Comparison of ENCODE assay signal across 9 cellular contexts in genomic region chr4:48173055-48173991, GRCh38. TPM values are rescaled to one million over a fixed set of nuclear protein-coding genes. Genes with fewer than 3 reads are reported as not detected.
DNase-seq lines count a peak whose midpoint lies in the region; ATAC-seq, FAIRE-seq and TF ChIP-seq lines count a peak whose summit lies in the region.
"Had no signal": no experiment of that assay in that cellular context is flagged by ENCODE, and none has a peak within 500 bp of the region (broad histone marks: within the 10 kb centered on the region; RNA-seq: fewer than 3 reads in every experiment).

No MANE protein-coding gene starts in this region.

- H3K27me3 ChIP-seq in esophagus muscularis mucosa (no peaks in the 10 kb centered on the region), stomach (no peaks in the 10 kb centered on the region)
- H3K27me3 ChIP-seq in CD4-positive, alpha-beta memory T cell (ENCODE audit: insufficient read depth, low read length), result no peaks in the 10 kb centered on the region

- intact Hi-C loops in esophagus muscularis mucosa (cut with DNase I), result no loop called here
- intact Hi-C loops in stomach (cut with DNase I; ENCODE audit: low total_unique reads), result no loop called here
- intact Hi-C loops in CD4-positive, alpha-beta memory T cell (cut with micrococcal nuclease), result no loop called here

- TF ChIP-seq EP300 in esophagus muscularis mucosa (IDR thresholded peaks at IDR 0.05) (no peak), stomach (IDR thresholded peaks at IDR 0.05) (no peak)

- H3K9me3 ChIP-seq in esophagus muscularis mucosa (no peaks in the 10 kb centered on the region), stomach (no peaks in the 10 kb centered on the region)
- no peaks in the 10 kb centered on the region for H3K9me3 ChIP-seq in CD4-positive, alpha-beta memory T cell (ENCODE audit: control insufficient read depth in 1 of 2, low read length in 2 of 2)

- FAIRE-seq in GM12892 (lab: Jason Lieb, UNC), result peak; percentile 92

- DNase-seq in GM12892 (ENCODE audit: insufficient read length) (no peak), HCEC 1CT (peak; percentile 75), MV-4-11 (lab: John Stamatoyannopoulos, UW) (peak; percentile 70), esophagus muscularis mucosa (ENCODE audit: extremely low spot score) (no peak), stomach (no peak), T-cell (no peak)
- DNase-seq in CD4-positive, alpha-beta memory T cell, result no peak

- H3K27me3 Mint-ChIP-seq in stimulated activated naive CD8-positive, alpha-beta T cell treated with anti-CD3 and anti-CD28 coated beads, Interleukin-15, Interleukin-2, amounts not matched to agents 100 ng/mL and 50 ng/mL, for 24 hours, result no peaks in the 10 kb centered on the region
- no peaks in the 10 kb centered on the region for H3K27me3 Mint-ChIP-seq in CD4-positive, alpha-beta memory T cell
- H3K27me3 Mint-ChIP-seq in T-cell, result no peaks in the 10 kb centered on the region

- 75% methylated on average over 6 of the region's 6 CpGs for WGBS in esophagus muscularis mucosa
- WGBS in stomach, 5 donors, result 77 to 80% (median 78%) methylated on average over 6 of the region's 6 CpGs

- no peaks in the 10 kb centered on the region for H3K36me3 ChIP-seq in esophagus muscularis mucosa
- H3K36me3 ChIP-seq in stomach, result no peaks in the 10 kb centered on the region
- no peaks in the 10 kb centered on the region for H3K36me3 ChIP-seq in CD4-positive, alpha-beta memory T cell (ENCODE audit: insufficient read depth, low read length)

- peaks cover 9% of the 10 kb centered on the region for H3K9me3 Mint-ChIP-seq in stimulated activated naive CD8-positive, alpha-beta T cell treated with anti-CD3 and anti-CD28 coated beads, Interleukin-15, Interleukin-2, amounts not matched to agents 100 ng/mL and 50 ng/mL, for 24 hours
- peaks cover 0 to 7% (median 1%) of the 10 kb centered on the region in 8 donors for H3K9me3 Mint-ChIP-seq in CD4-positive, alpha-beta memory T cell
- H3K9me3 Mint-ChIP-seq in T-cell, result peaks cover 4 to 10% (median 5%) of the 10 kb centered on the region in 3 donors
- H3K9me3 Mint-ChIP-seq: T-helper 1 cell treated with Interleukin-12 subunit alpha and Interleukin-12 subunit beta and Interleukin-4 antibody, amounts not matched to agents 30 μg/mL and 1 μg/mL, for 36 hours had no signal

- POLR2A ChIA-PET in CD4-positive, alpha-beta memory T cell (lab: Charles Lee; ENCODE audit: partially characterized antibody), result no interaction called here
- POLR2A ChIA-PET in T-cell (lab: Charles Lee), result interaction anchor here in 1 of 2 donors (0.6 kb wide), 1 partner anchor 742 kb away, joined by 3 read pairs; no protein-coding TSS in a partner anchor

- H3K27ac Mint-ChIP-seq in stimulated activated naive CD8-positive, alpha-beta T cell treated with anti-CD3 and anti-CD28 coated beads, Interleukin-15, Interleukin-2, amounts not matched to agents 100 ng/mL and 50 ng/mL, for 24 hours, result peak overlapping the region; percentile 54
- H3K27ac Mint-ChIP-seq in CD4-positive, alpha-beta memory T cell, result peak overlapping the region in 2 of 7 donors; percentile 18 to 22
- H3K27ac Mint-ChIP-seq in T-cell, result no peak overlapping the region
- H3K27ac Mint-ChIP-seq: T-helper 1 cell treated with Interleukin-12 subunit alpha and Interleukin-12 subunit beta and Interleukin-4 antibody, amounts not matched to agents 30 μg/mL and 1 μg/mL, for 36 hours had no signal

- peaks cover 11% of the 10 kb centered on the region for H3K36me3 Mint-ChIP-seq in stimulated activated naive CD8-positive, alpha-beta T cell treated with anti-CD3 and anti-CD28 coated beads, Interleukin-15, Interleukin-2, amounts not matched to agents 100 ng/mL and 50 ng/mL, for 24 hours (ENCODE audit: low read depth)
- H3K36me3 Mint-ChIP-seq in CD4-positive, alpha-beta memory T cell, result peaks cover 0 to 4% of the 10 kb centered on the region in 2 donors
- peaks cover 20% of the 10 kb centered on the region for H3K36me3 Mint-ChIP-seq in T-cell

- TF ChIP-seq CTCF in esophagus muscularis mucosa (IDR thresholded peaks at IDR 0.05) (no peak), stomach (IDR thresholded peaks at IDR 0.05) (no peak)

- peak overlapping the region; percentile 4 for H3K4me3 Mint-ChIP-seq in stimulated activated naive CD8-positive, alpha-beta T cell treated with anti-CD3 and anti-CD28 coated beads, Interleukin-15, Interleukin-2, amounts not matched to agents 100 ng/mL and 50 ng/mL, for 24 hours
- H3K4me3 Mint-ChIP-seq in CD4-positive, alpha-beta memory T cell, result no peak overlapping the region
- H3K4me3 Mint-ChIP-seq in T-cell, result no peak overlapping the region
- H3K4me3 Mint-ChIP-seq: T-helper 1 cell treated with Interleukin-12 subunit alpha and Interleukin-12 subunit beta and Interleukin-4 antibody, amounts not matched to agents 30 μg/mL and 1 μg/mL, for 36 hours had no signal

- CTCF ChIA-PET in CD4-positive, alpha-beta memory T cell (lab: Charles Lee; ENCODE audit: partially characterized antibody), result no interaction called here
- CTCF ChIA-PET in T-cell (lab: Charles Lee), result no interaction called here

- H3K4me1 Mint-ChIP-seq in stimulated activated naive CD8-positive, alpha-beta T cell treated with anti-CD3 and anti-CD28 coated beads, Interleukin-15, Interleukin-2, amounts not matched to agents 100 ng/mL and 50 ng/mL, for 24 hours (ENCODE audit: low read depth), result peaks cover 30% of the 10 kb centered on the region
- no peaks in the 10 kb centered on the region for H3K4me1 Mint-ChIP-seq in CD4-positive, alpha-beta memory T cell
- H3K4me1 Mint-ChIP-seq in T-cell, result no peaks in the 10 kb centered on the region

- peaks cover 0 to 13% (median 4%) of the 10 kb centered on the region in 4 donors for H3K4me1 ChIP-seq in esophagus muscularis mucosa
- H3K4me1 ChIP-seq in stomach, result peaks cover 0 to 9% (median 0%) of the 10 kb centered on the region in 4 donors
- no peaks in the 10 kb centered on the region for H3K4me1 ChIP-seq in CD4-positive, alpha-beta memory T cell (ENCODE audit: insufficient read depth, low read length)

- H3K4me3 ChIP-seq in esophagus muscularis mucosa, result no peak overlapping the region
- H3K4me3 ChIP-seq in stomach, result no peak overlapping the region
- no peak overlapping the region for H3K4me3 ChIP-seq in CD4-positive, alpha-beta memory T cell (ENCODE audit: low read length in 2 of 2)

- H3K27ac ChIP-seq in esophagus muscularis mucosa (replicated peaks in 1 of 4) (peak overlapping the region in 3 of 4 donors; percentile 6 to 20 (median 19)), stomach (no peak overlapping the region)
- no peak overlapping the region for H3K27ac ChIP-seq in CD4-positive, alpha-beta memory T cell (ENCODE audit: low read depth, low read length)

- TF ChIP-seq POLR2A in GM12892 (IDR thresholded peaks at IDR 0.05; ENCODE audit: low read depth, low read length) (no peak), esophagus muscularis mucosa (IDR thresholded peaks at IDR 0.05; ENCODE audit: low read depth) (no peak), stomach (IDR thresholded peaks at IDR 0.05) (no peak)

- ATAC-seq in T-cell (replicated peaks in 1 of 4), result no peak

RNA-seq across cellular contexts. Expression of gene TXK, which starts 39.3 kb away (rescaled TPM):
- 1.1 TPM for polyA plus RNA-seq in GM12892 (2012; ENCODE audit: missing spikeins)
- total RNA-seq in esophagus muscularis mucosa (1 to 10 TPM in 3 of 4 donors, under 1 TPM in 1; 0.92 to 2.1 (median 1.1) TPM), stomach (1 to 10 TPM in 4 of 5 donors, not detected in 1; 1.2 to 8.3 (median 4.4) TPM), T-cell (100 to 1,000 TPM in 1 of 5 donors, 10 to 100 TPM in 4; 55.3 to 161 (median 77.9) TPM)
- polyA plus RNA-seq in stomach, result under 1 TPM; 0.15 to 0.63 (median 0.37) TPM
- total RNA-seq in CD4-positive, alpha-beta memory T cell, result 10 to 100 TPM; 44.8 to 48.7 TPM
- 10 to 100 TPM; 53.3 to 54.0 TPM for polyA plus RNA-seq in CD4-positive, alpha-beta memory T cell

Comparison
In these comparisons a context has a peak if more than half of its experiments do, and no peak if none do; other contexts are left out.
1. DNase-seq: peak in HCEC 1CT (single experiment) and MV-4-11 (single experiment); none in GM12892 (single experiment), esophagus muscularis mucosa (single experiment), stomach (single experiment), CD4-positive, alpha-beta memory T cell (0 of 5) and T-cell (0 of 34).
2. H3K27ac ChIP-seq: peak in esophagus muscularis mucosa (3 of 4); none in stomach (0 of 5) and CD4-positive, alpha-beta memory T cell (single experiment).
3. RNA of gene TXK, which starts 39.3 kb away (total RNA-seq): 55.3 to 161 TPM in T-cell and 44.8 to 48.7 TPM in CD4-positive, alpha-beta memory T cell; 1.2 to 8.3 TPM in stomach and 0.92 to 2.1 TPM in esophagus muscularis mucosa; every median in the first group is over 4 times any median in the second.